ENCODE assay signal across 26 cellular contexts in the genomic region with DNA sequence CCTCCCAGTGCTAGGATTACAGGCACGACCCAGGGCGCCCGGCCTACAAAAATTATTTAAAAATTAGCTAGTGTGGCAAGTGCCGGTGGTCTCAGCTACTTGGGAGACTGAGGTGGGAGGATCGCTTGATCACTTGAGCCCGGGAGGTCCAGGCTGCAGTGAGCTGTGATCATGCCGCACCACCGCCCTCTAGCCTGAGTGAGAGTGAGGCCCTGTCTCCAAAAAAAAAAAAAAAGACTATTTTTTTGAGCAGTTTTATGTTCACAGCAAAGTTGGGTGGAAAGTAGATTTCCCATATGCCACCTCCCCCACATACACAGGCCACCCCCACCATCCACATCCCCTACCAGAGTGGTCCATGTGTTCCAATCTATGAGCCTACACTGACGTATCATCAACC.
"Had no signal": no experiment of that assay in that cellular context is flagged by ENCODE, and none has a peak within 500 bp of the region (broad histone marks: within the 10 kb centered on the region; RNA-seq: fewer than 3 reads in every experiment).

No MANE protein-coding gene starts in this region.

- H3K27me3 ChIP-seq: neural progenitor cell, ovary, right lobe of liver, testis, vagina had no signal

- H3K4me3 ChIP-seq: neural progenitor cell, ovary, psoas muscle, right lobe of liver, sigmoid colon, suprapubic skin, testis, tibial artery, transverse colon, upper lobe of right lung, vagina had no signal

- H3K27ac ChIP-seq: neural progenitor cell, ovary, parathyroid adenoma, psoas muscle, right lobe of liver, sigmoid colon, suprapubic skin, testis, tibial artery, transverse colon, upper lobe of right lung, vagina had no signal

- H3K36me3 ChIP-seq: neural progenitor cell, ovary, right lobe of liver, sigmoid colon, suprapubic skin, tibial artery, transverse colon, upper lobe of right lung, vagina had no signal

- H3K9me3 ChIP-seq: ovary, psoas muscle, right lobe of liver, sigmoid colon, suprapubic skin, testis, tibial artery, transverse colon, upper lobe of right lung, vagina had no signal

- H3K4me1 ChIP-seq: right lobe of liver, sigmoid colon, suprapubic skin, transverse colon, upper lobe of right lung, vagina had no signal

- FAIRE-seq: small intestine had no signal

- ATAC-seq: natural killer cell; psoas muscle; right cardiac atrium; right lobe of liver; stimulated activated memory B cell treated with anti-CD40 and anti-IgM and Interleukin-4, amounts not matched to agents 10 μg/mL and 1 μg/mL and 100 μg/mL, for 72 hours; stimulated activated naive CD8-positive, alpha-beta T cell treated with anti-CD3 and anti-CD28 coated beads, Interleukin-15, amount 100 ng/mL, for 72 hours; stimulated activated naive CD8-positive, alpha-beta T cell treated with anti-CD3 and anti-CD28 coated beads, Interleukin-15, Interleukin-2, amounts not matched to agents 100 U/mL and 50 U/mL, for 24 hours; upper lobe of right lung had no signal

- DNase-seq: natural killer cell; occipital lobe; ovary; psoas muscle; right cardiac atrium; sigmoid colon; small intestine; stimulated activated CD4-positive, alpha-beta T cell treated with anti-CD3 and anti-CD28 coated beads, Interleukin-12 subunit alpha, Interleukin-12 subunit beta, amount 100 ng/mL, for 4 hours; stimulated activated CD4-positive, alpha-beta T cell treated with anti-CD3 and anti-CD28 coated beads, Interleukin-1b, Interleukin-23, amount 100 ng/mL, for 48 hours; stimulated activated CD4-positive, alpha-beta T cell treated with anti-CD3 and anti-CD28 coated beads, Interleukin-4, amount 100 ng/mL, for 1 hour; stimulated activated CD4-positive, alpha-beta T cell treated with anti-CD3 and anti-CD28 coated beads, Interleukin-4, amount 100 ng/mL, for 4 hours; stimulated activated CD8-positive, alpha-beta memory T cell treated with anti-CD3 and anti-CD28 coated beads, Interleukin-4, amount 100 ng/mL, for 48 hours; stimulated activated naive CD4-positive, alpha-beta T cell; stimulated activated naive CD8-positive, alpha-beta T cell treated with anti-CD3 and anti-CD28 coated beads, Interleukin-15, amount 100 ng/mL, for 72 hours; stimulated activated naive CD8-positive, alpha-beta T cell treated with anti-CD3 and anti-CD28 coated beads, Interleukin-15, Interleukin-2, amounts not matched to agents 100 U/mL and 50 U/mL, for 24 hours; substantia nigra; testis; tibial artery; transverse colon; upper lobe of right lung had no signal

- H3K9ac ChIP-seq: neural progenitor cell, parathyroid adenoma had no signal
